ENCODE assay signal across 1 cellular context in genomic region chr9:87644659-87645058, GRCh38.
TF ChIP-seq lines count a peak whose summit lies in the region.

No MANE protein-coding gene starts in this region.

TF ChIP-seq in GM12878, 131 proteins besides CTCF, POLR2A, EP300 and RAD21:
- no peak for TF ChIP-seq TAF1 (IDR thresholded peaks at IDR 0.05; ENCODE audit: borderline replicate concordance, low read depth, low read length)
- TF ChIP-seq MXI1 (IDR thresholded peaks at IDR 0.05; ENCODE audit: low read depth, low read length): no peak
- TF ChIP-seq SMAD1 (IDR thresholded peaks at IDR 0.05; ENCODE audit: low read depth, partially characterized antibody): no peak
- TF ChIP-seq IKZF1 (conservative IDR thresholded peaks at IDR 0.05): no peak
- TF ChIP-seq NFXL1 (IDR thresholded peaks at IDR 0.05; ENCODE audit: borderline replicate concordance): no peak
- no peak for TF ChIP-seq ZZZ3 (IDR thresholded peaks at IDR 0.05; ENCODE audit: control insufficient read depth, insufficient read length, low read depth)
- no peak for TF ChIP-seq NR2C1 (IDR thresholded peaks at IDR 0.05)
- TF ChIP-seq BCL11A (IDR thresholded peaks at IDR 0.05; ENCODE audit: low read depth, low read length): no peak
- TF ChIP-seq CEBPZ (IDR thresholded peaks at IDR 0.05; ENCODE audit: low read depth, low read length): no peak
- no peak for TF ChIP-seq CBX5 (IDR thresholded peaks at IDR 0.05; ENCODE audit: low read depth)
- no peak for TF ChIP-seq RELA (IDR thresholded peaks at IDR 0.05; ENCODE audit: borderline replicate concordance, partially characterized antibody)
- no peak for TF ChIP-seq SIX5 (IDR thresholded peaks at IDR 0.05; ENCODE audit: low read depth, low read length, severe bottlenecking)
- TF ChIP-seq IRF3 (IDR thresholded peaks at IDR 0.05): no peak
- no peak for TF ChIP-seq HCFC1 (IDR thresholded peaks at IDR 0.05; ENCODE audit: low read length)
